ENCODE assay signal across 1 cellular context in the genomic region with DNA sequence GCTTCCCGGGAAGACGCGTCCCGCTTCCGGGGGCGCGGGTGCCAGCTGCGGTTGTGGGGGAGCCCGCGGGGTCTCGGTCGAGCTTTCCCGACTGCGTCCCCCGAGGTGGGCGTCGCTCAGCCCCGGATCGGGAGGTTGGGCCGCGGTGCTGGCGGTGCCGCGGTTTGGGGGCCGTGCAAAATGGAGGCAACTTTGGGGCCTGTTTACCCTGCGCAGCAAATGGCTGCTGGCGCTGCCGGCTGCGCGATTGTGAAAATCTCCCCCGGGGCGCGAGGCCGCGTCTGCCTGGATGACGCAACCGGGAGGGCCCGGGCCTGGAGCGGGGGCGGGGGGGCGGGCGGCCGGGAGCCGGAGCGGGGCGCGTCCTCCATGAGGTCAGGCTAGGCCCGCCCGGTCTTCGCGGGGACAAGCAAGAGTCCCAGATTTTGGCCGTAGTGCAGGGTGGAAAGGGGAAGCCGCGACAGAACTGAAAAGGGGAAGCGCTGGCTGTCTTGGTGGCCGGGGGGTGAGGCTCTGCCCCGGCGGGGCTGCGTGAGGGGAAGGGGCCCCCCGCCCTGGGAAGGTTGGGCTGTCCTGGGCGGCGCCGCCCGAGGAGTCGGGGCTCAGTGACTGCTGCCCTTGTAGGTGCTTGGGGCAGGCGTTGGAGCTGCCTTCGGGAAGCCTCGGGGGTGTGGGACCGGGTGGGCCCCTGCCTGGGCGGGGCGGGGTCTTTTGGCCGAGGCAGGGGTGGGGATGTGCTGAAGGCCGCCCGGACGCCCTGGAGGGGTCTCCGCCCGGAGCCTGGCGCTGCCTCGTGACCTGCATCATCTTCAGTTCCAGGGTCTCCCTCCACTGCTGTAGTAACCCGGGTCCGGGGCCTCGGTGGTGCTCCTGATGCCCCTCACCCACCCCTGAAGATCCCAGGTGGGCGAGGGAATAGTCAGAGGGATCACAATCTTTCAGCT.
TF ChIP-seq lines count a peak whose summit lies in the region.

No MANE protein-coding gene starts in this region.

TF ChIP-seq in liver, 16 proteins besides CTCF, POLR2A, EP300 and RAD21 (continued from another document):
- peak; percentile 29 for TF ChIP-seq MAX (IDR thresholded peaks at IDR 0.05)
- TF ChIP-seq FOXA2 (IDR thresholded peaks at IDR 0.05), result no peak
- TF ChIP-seq TAF1 (conservative IDR thresholded peaks at IDR 0.05), result no peak
- peak in 1 of 2 donors; percentile 84 for TF ChIP-seq EGR1 (IDR thresholded peaks at IDR 0.05; ENCODE audit: low read depth in 2 of 2)
- TF ChIP-seq GABPA (IDR thresholded peaks at IDR 0.05 in 1 of 2, conservative IDR thresholded peaks at IDR 0.05 in 1 of 2), result no peak
- TF ChIP-seq YY1 (IDR thresholded peaks at IDR 0.05), result peak; percentile 96
- no peak for TF ChIP-seq RXRA (IDR thresholded peaks at IDR 0.05)
